In genomic region chr5:95524423-95524822, GRCh38 we compare ENCODE assay signal across 27 cellular contexts.
"Had no signal": no experiment of that assay in that cellular context is flagged by ENCODE, and none has a peak within 500 bp of the region (broad histone marks: within the 10 kb centered on the region; RNA-seq: fewer than 3 reads in every experiment).

No MANE protein-coding gene starts in this region.

- H3K36me3 ChIP-seq: colonic mucosa had no signal

- H3K4me2 ChIP-seq: hepatocyte had no signal

- H3K4me1 Mint-ChIP-seq: immature natural killer cell, mesothelial cell of epicardium had no signal

- FAIRE-seq: kidney had no signal

- DNase-seq: colonic mucosa; cortex of kidney; effector CD8-positive, alpha-beta T cell; effector memory CD8-positive, alpha-beta T cell; endodermal cell; erythroblast; esophagus squamous epithelium; foreskin fibroblast; foreskin melanocyte; gastrocnemius medialis; glutamatergic neuron; head of caudate nucleus; hypothalamus; immature natural killer cell; islet precursor cell; kidney; kidney glomerular epithelial cell; left ventricle myocardium superior; lower lobe of right lung; mesenchymal stem cell; naive thymus-derived CD4-positive, alpha-beta T cell had no signal

- H3K4me1 ChIP-seq: colonic mucosa, esophagus squamous epithelium, gastrocnemius medialis, left lung, lower lobe of right lung had no signal

- H3K27ac ChIP-seq: colonic mucosa, epithelial cell of prostate, esophagus squamous epithelium, gastrocnemius medialis, hepatocyte, left lung, lower lobe of right lung had no signal

- H3K4me3 ChIP-seq: colonic mucosa, esophagus squamous epithelium, gastrocnemius medialis, hepatocyte, left lung, lower lobe of right lung had no signal

- ATAC-seq: effector memory CD8-positive, alpha-beta T cell; esophagus mucosa; gastrocnemius medialis; left lung; left ventricle myocardium superior; lower lobe of right lung; naive thymus-derived CD4-positive, alpha-beta T cell had no signal

- H3K9me3 ChIP-seq: colonic mucosa, esophagus squamous epithelium, gastrocnemius medialis, left lung, lower lobe of right lung had no signal

- H3K4me3 Mint-ChIP-seq: dendritic cell treated with granulocyte-macrophage colony-stimulating factor and Interleukin-4, amounts not matched to agents 40 ng/mL and 50 ng/mL, for 4 days; effector memory CD8-positive, alpha-beta T cell; endodermal cell; immature natural killer cell; mesothelial cell of epicardium; naive thymus-derived CD4-positive, alpha-beta T cell had no signal

- H3K27me3 ChIP-seq: colonic mucosa, esophagus squamous epithelium, gastrocnemius medialis, hepatocyte, left lung had no signal

- H3K27ac Mint-ChIP-seq: dendritic cell treated with granulocyte-macrophage colony-stimulating factor and Interleukin-4, amounts not matched to agents 40 ng/mL and 50 ng/mL, for 4 days; effector memory CD8-positive, alpha-beta T cell; endodermal cell; immature natural killer cell; mesothelial cell of epicardium; naive thymus-derived CD4-positive, alpha-beta T cell had no signal

- H3K27me3 Mint-ChIP-seq: dendritic cell treated with granulocyte-macrophage colony-stimulating factor and Interleukin-4, amounts not matched to agents 40 ng/mL and 50 ng/mL, for 4 days; effector memory CD8-positive, alpha-beta T cell; naive thymus-derived CD4-positive, alpha-beta T cell had no signal

- H3K79me2 ChIP-seq: hepatocyte had no signal

- H2AFZ ChIP-seq: hepatocyte had no signal

- H3K9me3 Mint-ChIP-seq: dendritic cell treated with granulocyte-macrophage colony-stimulating factor and Interleukin-4, amounts not matched to agents 40 ng/mL and 50 ng/mL, for 4 days; effector memory CD8-positive, alpha-beta T cell; endodermal cell; immature natural killer cell; mesothelial cell of epicardium; naive thymus-derived CD4-positive, alpha-beta T cell had no signal
